In genomic region chr1:185155600-185156320, GRCh38 we compare ENCODE assay signal across 7 cellular contexts. TPM values are rescaled to one million over a fixed set of nuclear protein-coding genes. Genes with fewer than 3 reads are reported as not detected.
DNase-seq lines count a peak whose midpoint lies in the region; FAIRE-seq and TF ChIP-seq lines count a peak whose summit lies in the region.

No MANE protein-coding gene starts in this region.

- peaks cover 2 to 3% of the 10 kb centered on the region in 2 donors for H3K36me3 ChIP-seq in kidney (ENCODE audit: control insufficient read depth in 1 of 2, insufficient read depth in 2 of 2, low read length in 2 of 2)

- H3K27ac ChIP-seq in kidney (ENCODE audit: low read depth in 2 of 2, low read length in 2 of 2) (peak overlapping the region; percentile 99 to 100), substantia nigra (ENCODE audit: low read depth, low read length, poor library complexity, severe bottlenecking) (peak overlapping the region; percentile 97)

- no peak for FAIRE-seq in kidney (lab: Jason Lieb, UNC)

- in situ Hi-C loops in GM13977 (cut with MboI; ENCODE audit: low pct_unique_long_range_greater_than_20kb, low sequenced_read_pairs, unreplicated experiment) = loop anchor here (25.0 kb wide), 1 partner anchor 343 kb away; no protein-coding TSS in a partner anchor

- TF ChIP-seq CTCF in GM12875 (IDR thresholded peaks at IDR 0.05; ENCODE audit: borderline replicate concordance, insufficient read depth, low read depth, low read length) = no peak
- TF ChIP-seq CTCF in kidney (IDR thresholded peaks at IDR 0.05; ENCODE audit: borderline replicate concordance, extremely low read depth, insufficient read depth) = no peak
- no peak for TF ChIP-seq CTCF in GM13977 (IDR thresholded peaks at IDR 0.05; ENCODE audit: extremely low read depth, insufficient read depth, missing control alignments)

- peak; percentile 26 for DNase-seq in NCI-H146 treated with DMSO at 0.1 percent for 48 hours (lab: John Stamatoyannopoulos, UW; ENCODE audit: unreplicated experiment)
- DNase-seq in astrocyte of the hippocampus (ENCODE audit: low read depth, low spot score) = peak; percentile 62
- no peak for DNase-seq in kidney
- no peak for DNase-seq in substantia nigra (lab: John Stamatoyannopoulos, UW)
- DNase-seq in SHP77 (lab: John Stamatoyannopoulos, UW) = no peak
- DNase-seq in GM13977 (ENCODE audit: low spot score) = no peak

- H3K4me1 ChIP-seq in kidney (ENCODE audit: control insufficient read depth in 1 of 2, insufficient read depth in 1 of 2, low read depth in 1 of 2, low read length in 2 of 2) = peaks cover 8 to 25% of the 10 kb centered on the region in 2 donors

- H3K4me3 ChIP-seq in GM12875 (ENCODE audit: low read depth, low read length) (peak overlapping the region; percentile 90), kidney (ENCODE audit: low read length in 2 of 2) (peak overlapping the region; percentile 94 to 95)

- H3K9me3 ChIP-seq in kidney (ENCODE audit: control insufficient read depth in 1 of 2, low read length in 2 of 2) = no peaks in the 10 kb centered on the region

- peak overlapping the region; percentile 97 to 98 for H3K9ac ChIP-seq in kidney (ENCODE audit: low read length in 2 of 2)

- intact Hi-C loops in kidney (cut with DNase I) = no loop called here

RNA-seq across cellular contexts. Expression of gene TRMT1L, which starts 1.0 kb away (rescaled TPM):
- 17.9 TPM for total RNA-seq in kidney
- polyA plus RNA-seq in kidney (ENCODE audit: insufficient read depth, low read depth, low replicate concordance) = 11.6 TPM

RNA-seq across cellular contexts. Expression of gene SWT1, which starts 1.2 kb away (rescaled TPM):
- 6.5 TPM for total RNA-seq in kidney
- polyA plus RNA-seq in kidney (ENCODE audit: insufficient read depth, low read depth, low replicate concordance) = 2.9 TPM

Comparison
In these comparisons a context has a peak if more than half of its experiments do, and no peak if none do; other contexts are left out.
1. DNase-seq: peak in NCI-H146 treated with DMSO at 0.1 percent for 48 hours (single experiment) and astrocyte of the hippocampus (single experiment); none in kidney (single experiment), substantia nigra (0 of 49), SHP77 (0 of 2) and GM13977 (single experiment).